Comparison of ENCODE assay signal across 23 cellular contexts in genomic region chr5:115795700-115796099, GRCh38. TPM values are rescaled to one million over a fixed set of nuclear protein-coding genes. Genes with fewer than 3 reads are reported as not detected.
DNase-seq lines count a peak whose midpoint lies in the region; ATAC-seq and TF ChIP-seq lines count a peak whose summit lies in the region.
"Had no signal": no experiment of that assay in that cellular context is flagged by ENCODE, and none has a peak within 500 bp of the region (broad histone marks: within the 10 kb centered on the region; RNA-seq: fewer than 3 reads in every experiment).

No MANE protein-coding gene starts in this region.

- H4K20me1 ChIP-seq in HCT116 (ENCODE audit: insufficient read depth) (no peaks in the 10 kb centered on the region), smooth muscle cell (ENCODE audit: low read depth) (no peaks in the 10 kb centered on the region)
- H4K20me1 ChIP-seq: BLaER1 treated with 17β-estradiol and CSF1 and Interleukin-3, amounts not matched to agents 10 nM and 100 nM had no signal

- 86% methylated on average over 1 of the region's 1 CpG for WGBS in smooth muscle cell (ENCODE audit: low lambda C conversion rate)

- H2AFZ ChIP-seq in HCT116 (ENCODE audit: low read depth, low read length, poor library complexity, severe bottlenecking) = no peak overlapping the region
- no peak overlapping the region for H2AFZ ChIP-seq in smooth muscle cell (ENCODE audit: low read depth)
- H2AFZ ChIP-seq: GM23338 had no signal

- TF ChIP-seq POLR2A in HCT116 (IDR thresholded peaks at IDR 0.05; ENCODE audit: borderline replicate concordance, extremely low read depth, insufficient read depth, insufficient read length) = no peak

- H3K4me2 ChIP-seq in HCT116 (ENCODE audit: low read length) (no peak overlapping the region), smooth muscle cell (no peak overlapping the region)
- H3K4me2 ChIP-seq: A549; BLaER1 treated with 17β-estradiol and CSF1 and Interleukin-3, amounts not matched to agents 10 nM and 100 nM; GM23338 had no signal

- RAD21 ChIA-PET in HCT116 (lab: Charles Lee; ENCODE audit: low non-redundant PET in 1 of 2, low total read pairs in 2 of 2, uncharacterized antibody in 2 of 2, unreplicated experiment in 2 of 2) = no interaction called here

- H3K36me3 ChIP-seq in HCT116 (ENCODE audit: control insufficient read depth in 1 of 2, insufficient read depth in 2 of 2, low read length in 2 of 2) (no peaks in the 10 kb centered on the region), smooth muscle cell (ENCODE audit: low read depth) (no peaks in the 10 kb centered on the region)
- H3K36me3 ChIP-seq: BE2C; BLaER1 treated with 17β-estradiol and CSF1 and Interleukin-3, amounts not matched to agents 10 nM and 100 nM had no signal

- BruUV-seq in HCT116 (replicated peaks; lab: Mats Ljungman, UMichigan) = no TSS peak

- H3K79me2 ChIP-seq in HCT116 (ENCODE audit: insufficient read depth, low read length) (no peaks in the 10 kb centered on the region), smooth muscle cell (ENCODE audit: low read depth) (no peaks in the 10 kb centered on the region)

- H3K9me2 ChIP-seq in HCT116 (ENCODE audit: insufficient read depth) = no peaks in the 10 kb centered on the region

- H3K27me3 ChIP-seq in HCT116 (ENCODE audit: insufficient read depth, low read length) = no peaks in the 10 kb centered on the region
- no peaks in the 10 kb centered on the region for H3K27me3 ChIP-seq in smooth muscle cell (ENCODE audit: low read depth)
- H3K27me3 ChIP-seq: BE2C; BLaER1 treated with 17β-estradiol and CSF1 and Interleukin-3, amounts not matched to agents 10 nM and 100 nM had no signal

- H3K9me3 ChIP-seq in HCT116 (ENCODE audit: control insufficient read depth in 1 of 2, insufficient read depth in 1 of 2, low read depth in 1 of 2, low read length in 2 of 2) (no peaks in the 10 kb centered on the region), smooth muscle cell (replicated peaks; ENCODE audit: low read depth) (no peaks in the 10 kb centered on the region)
- H3K9me3 ChIP-seq: A549; BE2C; BLaER1 treated with 17β-estradiol and CSF1 and Interleukin-3, amounts not matched to agents 10 nM and 100 nM; Caco-2 had no signal

- H3K4me1 ChIP-seq in HCT116 (ENCODE audit: control insufficient read depth in 1 of 2, insufficient read depth in 2 of 2, low read length in 2 of 2) (no peaks in the 10 kb centered on the region), smooth muscle cell (ENCODE audit: low read depth) (no peaks in the 10 kb centered on the region)
- H3K4me1 ChIP-seq: A549; BE2C; BLaER1 treated with 17β-estradiol and CSF1 and Interleukin-3, amounts not matched to agents 10 nM and 100 nM; Caco-2 had no signal

- DNase-seq in HCT116 (ENCODE audit: low read depth, low spot score) (no peak), SW480 (ENCODE audit: low spot score) (peak; percentile 28), islet precursor cell (peak; percentile 65), myocyte (ENCODE audit: low read depth) (peak; percentile 16), NCI-H2107 treated with DMSO at 0.1 percent for 48 hours (lab: John Stamatoyannopoulos, UW; ENCODE audit: unreplicated experiment) (no peak), smooth muscle cell (lab: John Stamatoyannopoulos, UW; ENCODE audit: unreplicated experiment) (no peak)
- no peak for DNase-seq in activated CD4-positive, alpha-beta T cell treated with anti-CD3 and anti-CD28 coated beads, Interleukin-2, amount 50 U/mL, for 4 hours
- DNase-seq: 8988T; ACHN; AML-193; BE2C; Caco-2; CD4-positive, alpha-beta memory T cell; DMS153; DND-41; H9; HFFc6 had no signal

- no peak overlapping the region for H3K4me3 ChIP-seq in HCT116 (replicated peaks in 1 of 2; ENCODE audit: low read depth in 1 of 2, low read length in 2 of 2)
- no peak overlapping the region for H3K4me3 ChIP-seq in smooth muscle cell
- H3K4me3 ChIP-seq: A549; BLaER1 treated with 17β-estradiol and CSF1 and Interleukin-3, amounts not matched to agents 10 nM and 100 nM; GM12878; GM23338 had no signal

- ATAC-seq in HCT116 = peak; percentile 97
- no peak for ATAC-seq in GM18511 (IDR thresholded peaks at IDR 0.05; ENCODE audit: unreplicated experiment)
- ATAC-seq: A549, GM12878, GM23338 had no signal

- TF ChIP-seq CTCF in HCT116 (IDR thresholded peaks at IDR 0.05 in 2 of 3, conservative IDR thresholded peaks at IDR 0.05 in 1 of 3; ENCODE audit: borderline replicate concordance in 1 of 3, insufficient read depth in 1 of 3, low read depth in 2 of 3, low read length in 2 of 3) = 0 out of 6 replicates have a peak, but pooled peaks of 1 of the 3 experiments have one; percentile 11
- TF ChIP-seq CTCF in smooth muscle cell (IDR thresholded peaks at IDR 0.05; ENCODE audit: borderline replicate concordance, insufficient read depth, poor library complexity, severe bottlenecking) = no peak

- no peak for TF ChIP-seq RAD21 in HCT116 (IDR thresholded peaks at IDR 0.05; ENCODE audit: low read depth)

- H3F3A ChIP-seq in smooth muscle cell (ENCODE audit: low read depth) = no peaks in the 10 kb centered on the region

- H3K27ac ChIP-seq in HCT116 (ENCODE audit: low read depth, low read length) (no peak overlapping the region), smooth muscle cell (ENCODE audit: low read depth) (no peak overlapping the region)
- H3K27ac ChIP-seq: A549; BLaER1 treated with 17β-estradiol and CSF1 and Interleukin-3, amounts not matched to agents 10 nM and 100 nM had no signal

- CTCF ChIA-PET in HCT116 (lab: Charles Lee) = no interaction called here

- intact Hi-C loops in HCT116 (cut with micrococcal nuclease) = no loop called here

- H3K9ac ChIP-seq in HCT116 (ENCODE audit: low read length) = no peak overlapping the region
- H3K9ac ChIP-seq in smooth muscle cell (ENCODE audit: low read depth) = no peak overlapping the region
- H3K9ac ChIP-seq: BLaER1 treated with 17β-estradiol and CSF1 and Interleukin-3, amounts not matched to agents 10 nM and 100 nM had no signal

- POLR2A ChIA-PET in HCT116 (lab: Charles Lee) = no interaction called here

TF ChIP-seq in HCT116, 20 proteins besides CTCF, POLR2A, EP300 and RAD21:
- no peak for TF ChIP-seq MAX (IDR thresholded peaks at IDR 0.05)
- TF ChIP-seq EZH2 (IDR thresholded peaks at IDR 0.05) = no peak
- TF ChIP-seq POLR2AphosphoS5 (IDR thresholded peaks at IDR 0.05; ENCODE audit: low read depth, low read length) = no peak
- no peak for TF ChIP-seq REST (IDR thresholded peaks at IDR 0.05; ENCODE audit: low read depth)
- no peak for TF ChIP-seq ATF3 (IDR thresholded peaks at IDR 0.05)
- no peak for TF ChIP-seq ZNF274 (IDR thresholded peaks at IDR 0.05; ENCODE audit: low read depth, low read length)
- no peak for TF ChIP-seq SIN3A (IDR thresholded peaks at IDR 0.05; ENCODE audit: low read depth)

RNA-seq across cellular contexts. Expression of gene CDO1, which starts 20.8 kb away (rescaled TPM):
- total RNA-seq in HCT116 (2021; ENCODE audit: unreplicated experiment) = 0.17 TPM
- polyA plus RNA-seq in HCT116 (2012) = 0.05 TPM in 1 of 2 replicates, not detected in the other
- total RNA-seq in myocyte = 2.4 and 8.0 TPM in 2 replicates
- polyA plus RNA-seq in myocyte (2012) = 1.4 TPM
- total RNA-seq in smooth muscle cell = 26.3 and 60.8 TPM in 2 replicates
- 27.2 and 48.4 TPM in 2 replicates for polyA plus RNA-seq in smooth muscle cell
- total RNA-seq: Caco-2, GM12878 had no signal
- polyA plus RNA-seq: A549; CD14-positive monocyte; CD4-positive, alpha-beta memory T cell had no signal

RNA-seq across cellular contexts. Expression of gene ATG12, which starts 45.7 kb away (rescaled TPM):
- total RNA-seq in HCT116 (2021; ENCODE audit: unreplicated experiment) (270 TPM), myocyte (65.5 and 66.7 TPM in 2 replicates), smooth muscle cell (58.6 and 106 TPM in 2 replicates)
- 99.6 and 131 TPM in 2 replicates for polyA plus RNA-seq in HCT116 (2012)
- polyA plus RNA-seq in myocyte (2012) = 54.4 TPM
- polyA plus RNA-seq in smooth muscle cell = 128 and 139 TPM in 2 replicates

RNA-seq across cellular contexts. Expression of gene AP3S1, which starts 46.0 kb away (rescaled TPM):
- total RNA-seq in HCT116 (2021; ENCODE audit: unreplicated experiment) (432 TPM), myocyte (202 and 296 TPM in 2 replicates), smooth muscle cell (130 and 224 TPM in 2 replicates)
- 96.9 and 149 TPM in 2 replicates for polyA plus RNA-seq in HCT116 (2012)
- polyA plus RNA-seq in myocyte (2012) = 68.9 TPM
- polyA plus RNA-seq in smooth muscle cell = 180 and 191 TPM in 2 replicates

Comparison
In these comparisons a context has a peak if more than half of its experiments do, and no peak if none do; other contexts are left out.
1. DNase-seq: peak in SW480 (single experiment), islet precursor cell (single experiment) and myocyte (single experiment); none in HCT116 (single experiment), activated CD4-positive, alpha-beta T cell treated with anti-CD3 and anti-CD28 coated beads, Interleukin-2, amount 50 U/mL, for 4 hours (0 of 2), NCI-H2107 treated with DMSO at 0.1 percent for 48 hours (single experiment) and smooth muscle cell (single experiment).